1 cellular context compared by ENCODE assay signal in the genomic region with DNA sequence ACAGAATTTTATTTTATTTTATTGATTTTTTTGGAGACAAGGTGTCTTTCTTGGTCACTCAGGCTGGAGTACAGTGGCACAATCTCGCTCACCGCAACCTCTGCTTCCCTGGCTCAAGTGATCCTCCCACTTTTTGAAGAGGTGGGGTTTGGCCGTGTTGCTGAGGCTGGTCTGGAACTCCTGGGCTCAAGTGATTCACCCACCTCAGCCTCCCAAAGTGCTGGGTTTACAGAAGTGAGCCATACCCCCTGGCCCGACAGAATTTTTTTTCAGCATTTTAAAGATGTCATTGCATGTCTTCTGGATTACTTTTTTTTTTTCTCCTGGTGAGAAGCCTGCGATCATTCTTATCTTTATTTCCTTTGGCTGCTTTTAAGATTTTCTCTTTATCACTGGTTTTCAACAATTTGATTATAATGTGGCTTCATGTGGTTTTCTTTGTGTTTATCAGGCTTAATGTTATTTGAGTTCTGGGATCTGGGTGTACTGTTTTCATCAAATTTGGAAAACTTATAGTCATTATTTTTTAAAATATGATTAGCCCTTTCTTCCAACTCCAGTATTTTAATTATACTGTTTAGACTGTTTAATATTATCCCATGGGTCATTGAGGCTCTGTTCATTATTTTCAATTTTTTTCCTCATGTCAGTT.
TF ChIP-seq lines count a peak whose summit lies in the region.

No MANE protein-coding gene starts in this region.

TF ChIP-seq in WTC11, 78 proteins besides CTCF, POLR2A, EP300 and RAD21 (continued from another document):
- TF ChIP-seq ATF6 (CRISPR knock-in tag; IDR thresholded peaks at IDR 0.05) (no peak), JAZF1 (CRISPR knock-in tag; IDR thresholded peaks at IDR 0.05) (no peak), FOXK1 (CRISPR knock-in tag; IDR thresholded peaks at IDR 0.05) (no peak), ZNF138 (CRISPR knock-in tag; conservative IDR thresholded peaks at IDR 0.05) (no peak), ATF1 (CRISPR knock-in tag; IDR thresholded peaks at IDR 0.05) (no peak), TCF7 (CRISPR knock-in tag; IDR thresholded peaks at IDR 0.05; ENCODE audit: low read depth) (no peak), ZNF121 (CRISPR knock-in tag; IDR thresholded peaks at IDR 0.05) (no peak), ZNF671 (CRISPR knock-in tag; IDR thresholded peaks at IDR 0.05) (no peak), FOXP1 (CRISPR knock-in tag; IDR thresholded peaks at IDR 0.05; ENCODE audit: borderline replicate concordance) (no peak), PREB (CRISPR knock-in tag; IDR thresholded peaks at IDR 0.05; ENCODE audit: borderline replicate concordance) (no peak)
- TF ChIP-seq, protein P1, sequence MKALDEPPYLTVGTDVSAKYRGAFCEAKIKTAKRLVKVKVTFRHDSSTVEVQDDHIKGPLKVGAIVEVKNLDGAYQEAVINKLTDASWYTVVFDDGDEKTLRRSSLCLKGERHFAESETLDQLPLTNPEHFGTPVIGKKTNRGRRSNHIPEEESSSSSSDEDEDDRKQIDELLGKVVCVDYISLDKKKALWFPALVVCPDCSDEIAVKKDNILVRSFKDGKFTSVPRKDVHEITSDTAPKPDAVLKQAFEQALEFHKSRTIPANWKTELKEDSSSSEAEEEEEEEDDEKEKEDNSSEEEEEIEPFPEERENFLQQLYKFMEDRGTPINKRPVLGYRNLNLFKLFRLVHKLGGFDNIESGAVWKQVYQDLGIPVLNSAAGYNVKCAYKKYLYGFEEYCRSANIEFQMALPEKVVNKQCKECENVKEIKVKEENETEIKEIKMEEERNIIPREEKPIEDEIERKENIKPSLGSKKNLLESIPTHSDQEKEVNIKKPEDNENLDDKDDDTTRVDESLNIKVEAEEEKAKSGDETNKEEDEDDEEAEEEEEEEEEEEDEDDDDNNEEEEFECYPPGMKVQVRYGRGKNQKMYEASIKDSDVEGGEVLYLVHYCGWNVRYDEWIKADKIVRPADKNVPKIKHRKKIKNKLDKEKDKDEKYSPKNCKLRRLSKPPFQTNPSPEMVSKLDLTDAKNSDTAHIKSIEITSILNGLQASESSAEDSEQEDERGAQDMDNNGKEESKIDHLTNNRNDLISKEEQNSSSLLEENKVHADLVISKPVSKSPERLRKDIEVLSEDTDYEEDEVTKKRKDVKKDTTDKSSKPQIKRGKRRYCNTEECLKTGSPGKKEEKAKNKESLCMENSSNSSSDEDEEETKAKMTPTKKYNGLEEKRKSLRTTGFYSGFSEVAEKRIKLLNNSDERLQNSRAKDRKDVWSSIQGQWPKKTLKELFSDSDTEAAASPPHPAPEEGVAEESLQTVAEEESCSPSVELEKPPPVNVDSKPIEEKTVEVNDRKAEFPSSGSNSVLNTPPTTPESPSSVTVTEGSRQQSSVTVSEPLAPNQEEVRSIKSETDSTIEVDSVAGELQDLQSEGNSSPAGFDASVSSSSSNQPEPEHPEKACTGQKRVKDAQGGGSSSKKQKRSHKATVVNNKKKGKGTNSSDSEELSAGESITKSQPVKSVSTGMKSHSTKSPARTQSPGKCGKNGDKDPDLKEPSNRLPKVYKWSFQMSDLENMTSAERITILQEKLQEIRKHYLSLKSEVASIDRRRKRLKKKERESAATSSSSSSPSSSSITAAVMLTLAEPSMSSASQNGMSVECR (CRISPR knock-in tag; IDR thresholded peaks at IDR 0.05; ENCODE audit: borderline replicate concordance): no peak
